In genomic region chr11:4769838-4770237, GRCh38 we compare ENCODE assay signal across 9 cellular contexts. TPM values are rescaled to one million over a fixed set of nuclear protein-coding genes. Genes with fewer than 3 reads are reported as not detected.
"Had no signal": no experiment of that assay in that cellular context is flagged by ENCODE, and none has a peak within 500 bp of the region (broad histone marks: within the 10 kb centered on the region; RNA-seq: fewer than 3 reads in every experiment).

A gene with protein sequence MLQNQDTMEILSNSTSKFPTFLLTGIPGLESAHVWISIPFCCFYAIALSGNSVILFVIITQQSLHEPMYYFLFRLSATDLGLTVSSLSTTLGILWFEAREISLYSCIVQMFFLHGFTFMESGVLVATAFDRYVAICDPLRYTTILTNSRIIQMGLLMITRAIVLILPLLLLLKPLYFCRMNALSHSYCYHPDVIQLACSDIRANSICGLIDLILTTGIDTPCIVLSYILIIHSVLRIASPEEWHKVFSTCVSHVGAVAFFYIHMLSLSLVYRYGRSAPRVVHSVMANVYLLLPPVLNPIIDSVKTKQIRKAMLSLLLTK (minus strand): TSS chr11:4769938. CDS start chr11:4769938, 0 bp downstream.

- DNase-seq: GDM1, GF-D8 had no signal

- H3K4me3 ChIP-seq: GM12878 had no signal

- FAIRE-seq: G401.6, GM12878, GM12891, GM12892, GM18507, GM19239 had no signal

- ATAC-seq: GM12878 had no signal

RNA-seq across cellular contexts. Expression of the gene that starts here (rescaled TPM):
- total RNA-seq: G401, GM12878 had no signal
- polyA plus RNA-seq: GM12878 had no signal
